Comparison of ENCODE assay signal across 8 cellular contexts in genomic region chr4:40183615-40184411, GRCh38. TPM values are rescaled to one million over a fixed set of nuclear protein-coding genes. Genes with fewer than 3 reads are reported as not detected.
DNase-seq lines count a peak whose midpoint lies in the region; ATAC-seq and TF ChIP-seq lines count a peak whose summit lies in the region.

No MANE protein-coding gene starts in this region.

- peak overlapping the region; percentile 19 to 90 (median 76) for H3K4me3 Mint-ChIP-seq in naive B cell
- H3K4me3 Mint-ChIP-seq in CD14-positive monocyte, result no peak overlapping the region

- H3K4me1 Mint-ChIP-seq in naive B cell (peaks cover 40 to 72% (median 58%) of the 10 kb centered on the region in 3 donors), CD14-positive monocyte (peaks cover 30% of the 10 kb centered on the region)

- no peak for TF ChIP-seq POLR2A in erythroblast (IDR thresholded peaks at IDR 0.05; ENCODE audit: low read length)

- ATAC-seq in HG02973 (IDR thresholded peaks at IDR 0.05; ENCODE audit: unreplicated experiment) (peak; percentile 41), naive B cell (ENCODE audit: low read depth in 2 of 2) (peak; percentile 11 to 21)

- H3K9me3 Mint-ChIP-seq in naive B cell, result no peaks in the 10 kb centered on the region
- H3K9me3 Mint-ChIP-seq in CD14-positive monocyte, result no peaks in the 10 kb centered on the region

- peak; percentile 49 for DNase-seq in GM13977 (ENCODE audit: low spot score)
- peak; percentile 61 to 63 for DNase-seq in activated T-cell treated with anti-CD3 and anti-CD28 coated beads, Interleukin-2, amount 50 U/mL, for 48 hours
- DNase-seq in naive B cell, result peak; percentile 59
- DNase-seq in stimulated activated CD4-positive, alpha-beta T cell treated with anti-CD3 and anti-CD28 coated beads, Interleukin-12 subunit alpha, Interleukin-12 subunit beta, amount 100 ng/mL, for 4 hours, result no peak
- no peak for DNase-seq in erythroblast (lab: John Stamatoyannopoulos, UW)
- DNase-seq in T1000 (lab: John Stamatoyannopoulos, UW), result no peak
- DNase-seq in CD14-positive monocyte (ENCODE audit: low spot score), result no peak

- no peak for TF ChIP-seq CTCF in GM13977 (IDR thresholded peaks at IDR 0.05; ENCODE audit: extremely low read depth, insufficient read depth, missing control alignments)
- TF ChIP-seq CTCF in CD14-positive monocyte (IDR thresholded peaks at IDR 0.05), result no peak

- H3K27me3 Mint-ChIP-seq in naive B cell (no peaks in the 10 kb centered on the region), CD14-positive monocyte (ENCODE audit: low read depth in 3 of 3) (peaks cover 0 to 3% (median 2%) of the 10 kb centered on the region in 3 donors)

- H3K36me3 Mint-ChIP-seq in naive B cell (no peaks in the 10 kb centered on the region), CD14-positive monocyte (peaks cover 0 to 2% of the 10 kb centered on the region in 2 donors)

- intact Hi-C loops in CD14-positive monocyte (cut with micrococcal nuclease), result no loop called here

- in situ Hi-C loops in GM13977 (cut with MboI; ENCODE audit: low pct_unique_long_range_greater_than_20kb, low sequenced_read_pairs, unreplicated experiment), result no loop called here

- H3K27ac Mint-ChIP-seq in naive B cell (peak overlapping the region; percentile 88 to 99 (median 98)), CD14-positive monocyte (peak overlapping the region in 2 of 7 donors; percentile 2 to 10)

RNA-seq across cellular contexts. Expression of gene RHOH, which starts 13.0 kb away (rescaled TPM):
- polyA plus RNA-seq in naive B cell (ENCODE audit: low read depth in 6 of 6), result 100 to 1,000 TPM; 411 to 590 (median 456) TPM
- polyA plus RNA-seq in CD14-positive monocyte, result 1 to 10 TPM; 1.2 to 1.4 TPM

Comparison
In these comparisons a context has a peak if more than half of its experiments do, and no peak if none do; other contexts are left out.
1. DNase-seq: peak in GM13977 (single experiment), activated T-cell treated with anti-CD3 and anti-CD28 coated beads, Interleukin-2, amount 50 U/mL, for 48 hours (2 of 2) and naive B cell (single experiment); none in stimulated activated CD4-positive, alpha-beta T cell treated with anti-CD3 and anti-CD28 coated beads, Interleukin-12 subunit alpha, Interleukin-12 subunit beta, amount 100 ng/mL, for 4 hours (single experiment), erythroblast (0 of 2), T1000 (single experiment) and CD14-positive monocyte (single experiment).
2. H3K4me3 Mint-ChIP-seq: peak in naive B cell (8 of 8); none in CD14-positive monocyte (0 of 2).
3. RNA of gene RHOH, which starts 13.0 kb away (polyA plus RNA-seq): 411 to 590 TPM in naive B cell; 1.2 to 1.4 TPM in CD14-positive monocyte; every median in the first group is over 100 times any median in the second.